Comparison of ENCODE assay signal across 20 cellular contexts in the genomic region with DNA sequence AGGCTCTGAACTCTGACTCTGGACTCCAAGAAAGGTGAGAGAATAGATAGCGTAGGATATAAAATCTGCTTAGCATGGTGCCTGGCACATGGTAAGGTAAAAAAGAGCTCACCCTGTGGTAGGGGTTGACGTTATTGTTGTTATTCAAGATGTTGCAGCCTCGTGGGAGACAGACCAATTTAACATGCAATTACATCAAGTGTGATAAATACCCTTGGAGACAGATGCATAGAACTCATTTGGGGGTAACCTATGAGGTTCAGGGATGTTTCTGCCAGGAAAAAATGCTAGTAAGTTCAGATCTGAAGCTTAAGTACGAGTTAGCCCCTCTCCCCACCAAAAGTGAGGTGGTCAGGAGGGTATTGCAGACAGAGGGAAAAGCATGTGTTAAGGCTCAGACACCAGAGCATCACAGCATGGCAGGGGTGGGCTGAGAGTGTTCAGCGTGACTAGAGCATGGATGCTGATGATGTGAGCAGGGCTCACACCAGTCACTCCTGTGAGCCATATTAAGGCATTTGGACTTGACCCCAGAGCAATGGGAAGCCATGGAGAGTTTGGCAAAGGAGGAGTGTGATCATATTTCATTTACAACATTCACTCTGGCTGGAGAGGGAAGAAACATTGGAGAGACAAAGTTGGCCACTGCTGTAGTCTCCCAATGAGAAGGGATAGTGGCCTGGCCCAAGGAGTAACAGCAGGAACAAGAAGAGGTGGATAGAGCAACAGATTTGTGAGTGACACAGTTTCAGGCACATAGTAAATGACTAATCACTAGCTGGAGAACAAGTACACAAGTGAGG.
DNase-seq lines count a peak whose midpoint lies in the region; ATAC-seq and TF ChIP-seq lines count a peak whose summit lies in the region.
"Had no signal": no experiment of that assay in that cellular context is flagged by ENCODE, and none has a peak within 500 bp of the region (broad histone marks: within the 10 kb centered on the region; RNA-seq: fewer than 3 reads in every experiment).

No MANE protein-coding gene starts in this region.

- ATAC-seq in Right ventricle myocardium superior (ENCODE audit: poor library complexity): peak; percentile 63
- ATAC-seq in PC-3: no peak; the same call in 1 of the 2 replicates
- no peak for ATAC-seq in GM23338

- CTCF ChIA-PET in PC-3 (lab: Charles Lee): no interaction called here
- CTCF ChIA-PET in GM10248 (lab: Yijun Ruan, JAX): interaction anchor here (1.1 kb wide), 1 partner anchor 95 kb away, joined by 3 read pairs; no protein-coding TSS in a partner anchor

- no TSS peak for BruUV-seq in PC-3 (replicated peaks; lab: Mats Ljungman, UMichigan)

- H3K9me3 Mint-ChIP-seq in GM23338: peaks cover 5% of the 10 kb centered on the region; the same call in 2 of the 3 replicates
- H3K9me3 Mint-ChIP-seq: activated CD4-positive, alpha-beta T cell treated with anti-CD3 and anti-CD28 coated beads, Interleukin-2, amount 10 ng/mL, durations not matched to agents 24 days and 14 days; activated T-helper 1 cell treated with anti-CD3 and anti-CD28 coated beads, Interleukin-12 subunit alpha, Interleukin-12 subunit beta, Interleukin-2, Interleukin-4 antibody, amounts not matched to agents 30 ng/mL and 10 ng/mL and 1 ng/mL, durations not matched to agents 14 hours and 24 hours and 36 hours; stimulated activated naive CD8-positive, alpha-beta T cell treated with anti-CD3 and anti-CD28 coated beads, Interleukin-15, Interleukin-2, amounts not matched to agents 100 ng/mL and 50 ng/mL, for 24 hours had no signal

- H3K36me3 ChIP-seq in left ventricle myocardium inferior (no peaks in the 10 kb centered on the region), PC-3 (ENCODE audit: low read depth, low read length) (no peaks in the 10 kb centered on the region), GM23338 (ENCODE audit: insufficient read depth) (no peaks in the 10 kb centered on the region)

- peaks cover 11% of the 10 kb centered on the region for H3K4me1 Mint-ChIP-seq in GM23338

- no peaks in the 10 kb centered on the region for H3K79me2 ChIP-seq in PC-3 (ENCODE audit: low read length)
- no peaks in the 10 kb centered on the region for H3K79me2 ChIP-seq in GM23338 (replicated peaks; ENCODE audit: insufficient read depth)

- DNase-seq in Right ventricle myocardium superior (no peak), left ventricle myocardium inferior (no peak), PC-3 (peak; percentile 12), fibroblast of the conjunctiva (ENCODE audit: low read depth) (peak; percentile 27), GM23338 (ENCODE audit: low spot score) (no peak), GM10248 (ENCODE audit: extremely low spot score) (no peak), NCI-H187 (lab: John Stamatoyannopoulos, UW) (no peak), dermis blood vessel endothelial cell (no peak)
- DNase-seq: activated CD4-positive, alpha-beta T cell treated with anti-CD3 and anti-CD28 coated beads, Interleukin-2, amount 10 ng/mL, durations not matched to agents 24 days and 14 days; AML-193; effector CD8-positive, alpha-beta T cell; kidney glomerular epithelial cell; NCI-H1694; NK-92 treated with Interleukin-12 subunit alpha and Interleukin-12 subunit beta, amount 100 ng/mL, for 24 hours; occipital lobe; SIG-M5; T1000 had no signal

- peaks cover 19% of the 10 kb centered on the region for H3K27me3 Mint-ChIP-seq in GM23338 (ENCODE audit: insufficient read depth, low read depth, poor library complexity)

- H3K27ac Mint-ChIP-seq in GM23338: no peak overlapping the region
- H3K27ac Mint-ChIP-seq: activated CD4-positive, alpha-beta T cell treated with anti-CD3 and anti-CD28 coated beads, Interleukin-2, amount 10 ng/mL, durations not matched to agents 24 days and 14 days; activated T-helper 1 cell treated with anti-CD3 and anti-CD28 coated beads, Interleukin-12 subunit alpha, Interleukin-12 subunit beta, Interleukin-2, Interleukin-4 antibody, amounts not matched to agents 30 ng/mL and 10 ng/mL and 1 ng/mL, durations not matched to agents 14 hours and 24 hours and 36 hours; stimulated activated naive CD8-positive, alpha-beta T cell treated with anti-CD3 and anti-CD28 coated beads, Interleukin-15, Interleukin-2, amounts not matched to agents 100 ng/mL and 50 ng/mL, for 24 hours had no signal

- H3K4me3 ChIP-seq in left ventricle myocardium inferior (no peak overlapping the region), PC-3 (ENCODE audit: low read length) (no peak overlapping the region), GM23338 (no peak overlapping the region)

- H3K9me2 ChIP-seq in PC-3 (replicated peaks; ENCODE audit: low read length) (no peaks in the 10 kb centered on the region), GM23338 (ENCODE audit: insufficient read depth) (no peaks in the 10 kb centered on the region)

- POLR2A ChIA-PET in PC-3 (lab: Charles Lee; ENCODE audit: unreplicated experiment): no interaction called here
- POLR2A ChIA-PET in GM10248 (lab: Yijun Ruan, JAX): no interaction called here

- H3K36me3 Mint-ChIP-seq in GM23338 (ENCODE audit: low read depth): no peaks in the 10 kb centered on the region

- no peak for TF ChIP-seq CTCF in left ventricle myocardium inferior (IDR thresholded peaks at IDR 0.05; ENCODE audit: borderline replicate concordance)
- no peak for TF ChIP-seq CTCF in PC-3 (conservative IDR thresholded peaks at IDR 0.05; ENCODE audit: low read depth, low read length)
- no peak for TF ChIP-seq CTCF in GM23338 (conservative IDR thresholded peaks at IDR 0.05; ENCODE audit: low read depth in 2 of 2)
- TF ChIP-seq CTCF in GM10248 (IDR thresholded peaks at IDR 0.05; ENCODE audit: control extremely low read depth, extremely low read depth, low read depth, missing control alignments): no peak

- H3K4me3 Mint-ChIP-seq in GM23338: no peak overlapping the region
- H3K4me3 Mint-ChIP-seq: activated CD4-positive, alpha-beta T cell treated with anti-CD3 and anti-CD28 coated beads, Interleukin-2, amount 10 ng/mL, durations not matched to agents 24 days and 14 days; activated T-helper 1 cell treated with anti-CD3 and anti-CD28 coated beads, Interleukin-12 subunit alpha, Interleukin-12 subunit beta, Interleukin-2, Interleukin-4 antibody, amounts not matched to agents 30 ng/mL and 10 ng/mL and 1 ng/mL, durations not matched to agents 14 hours and 24 hours and 36 hours; stimulated activated naive CD8-positive, alpha-beta T cell treated with anti-CD3 and anti-CD28 coated beads, Interleukin-15, Interleukin-2, amounts not matched to agents 100 ng/mL and 50 ng/mL, for 24 hours had no signal

- no peak overlapping the region for H3K27ac ChIP-seq in left ventricle myocardium inferior (replicated peaks)
- no peak overlapping the region for H3K27ac ChIP-seq in PC-3 (ENCODE audit: low read length)
- H3K27ac ChIP-seq in GM23338 (ENCODE audit: low read depth): no peak overlapping the region
- H3K27ac ChIP-seq: KMS-11 had no signal

- H3K9ac ChIP-seq in PC-3 (ENCODE audit: low read length): no peak overlapping the region
- H3K9ac ChIP-seq: KMS-11 had no signal

- H3F3A ChIP-seq in PC-3 (ENCODE audit: low read length, unreplicated experiment) (no peaks in the 10 kb centered on the region), GM23338 (replicated peaks; ENCODE audit: low read depth) (no peaks in the 10 kb centered on the region)

- H3K4me1 ChIP-seq in left ventricle myocardium inferior (peaks cover 5% of the 10 kb centered on the region), PC-3 (ENCODE audit: insufficient read depth, low read length) (peaks cover 13% of the 10 kb centered on the region), GM23338 (ENCODE audit: insufficient read depth) (peaks cover 12% of the 10 kb centered on the region)

- H3K27me3 ChIP-seq in left ventricle myocardium inferior (ENCODE audit: low read depth) (peaks cover 53% of the 10 kb centered on the region), PC-3 (ENCODE audit: low read length) (no peaks in the 10 kb centered on the region), GM23338 (ENCODE audit: insufficient read depth) (peaks cover 23% of the 10 kb centered on the region)

- H3K4me2 ChIP-seq in PC-3 (ENCODE audit: low read length) (no peak overlapping the region), GM23338 (no peak overlapping the region)
- H3K4me2 ChIP-seq: KMS-11 had no signal

- H3K9me3 ChIP-seq in left ventricle myocardium inferior (replicated peaks): no peaks in the 10 kb centered on the region
- no peaks in the 10 kb centered on the region for H3K9me3 ChIP-seq in PC-3 (ENCODE audit: low read length)

- intact Hi-C loops in Right ventricle myocardium superior (cut with DNase I) (no loop called here), left ventricle myocardium inferior (cut with micrococcal nuclease) (no loop called here), PC-3 (cut with micrococcal nuclease) (no loop called here)

- no peaks in the 10 kb centered on the region for H4K20me1 ChIP-seq in PC-3 (ENCODE audit: low read length)
- no peaks in the 10 kb centered on the region for H4K20me1 ChIP-seq in GM23338 (replicated peaks; ENCODE audit: insufficient read depth)

- no peak overlapping the region for H2AFZ ChIP-seq in PC-3 (ENCODE audit: low read length)
- H2AFZ ChIP-seq in GM23338: no peak overlapping the region

TF ChIP-seq in GM23338, 12 proteins besides CTCF, POLR2A, EP300 and RAD21 (continues in another document):
- TF ChIP-seq EZH2phosphoT487 (IDR thresholded peaks at IDR 0.05; ENCODE audit: unreplicated experiment) (no peak), CREB1 (CRISPR knock-in tag; IDR thresholded peaks at IDR 0.05; ENCODE audit: low read depth) (no peak), ZNF331 (CRISPR knock-in tag; IDR thresholded peaks at IDR 0.05; ENCODE audit: low read depth) (no peak)

Comparison
In these comparisons a context has a peak if more than half of its experiments do, and no peak if none do; other contexts are left out.
1. DNase-seq: peak in PC-3 (single experiment) and fibroblast of the conjunctiva (single experiment); none in Right ventricle myocardium superior (single experiment), left ventricle myocardium inferior (single experiment), GM23338 (single experiment), GM10248 (single experiment), NCI-H187 (0 of 2) and dermis blood vessel endothelial cell (single experiment).